ENCODE assay signal across 8 cellular contexts in genomic region chr1:58815069-58815679, GRCh38. TPM values are rescaled to one million over a fixed set of nuclear protein-coding genes. Genes with fewer than 3 reads are reported as not detected.
DNase-seq lines count a peak whose midpoint lies in the region; ATAC-seq and TF ChIP-seq lines count a peak whose summit lies in the region.

No MANE protein-coding gene starts in this region.

- H3K27ac ChIP-seq in RWPE1 (peak overlapping the region; percentile 96), left ventricle myocardium inferior (replicated peaks) (peak overlapping the region; percentile 96), psoas muscle (peak overlapping the region; percentile 97)

- H3K9me3 ChIP-seq in left ventricle myocardium inferior (replicated peaks), result no peaks in the 10 kb centered on the region
- H3K9me3 ChIP-seq in psoas muscle, result no peaks in the 10 kb centered on the region

- H3K27me3 ChIP-seq in left ventricle myocardium inferior (ENCODE audit: low read depth) (no peaks in the 10 kb centered on the region), psoas muscle (ENCODE audit: insufficient read depth in 3 of 3, low read length in 2 of 3) (no peaks in the 10 kb centered on the region)

- no peaks in the 10 kb centered on the region for H3K36me3 ChIP-seq in left ventricle myocardium inferior
- no peaks in the 10 kb centered on the region for H3K36me3 ChIP-seq in psoas muscle (ENCODE audit: insufficient read depth in 1 of 2, low read depth in 1 of 2)

- POLR2A ChIA-PET in RWPE1 (lab: Yijun Ruan, JAX; ENCODE audit: low non-redundant PET), result interaction anchor here (1.4 kb wide), 1 partner anchor 31 kb away, joined by 4 read pairs; the partner anchor contains the start of gene JUN

- H3K4me3 ChIP-seq in left ventricle myocardium inferior (peak overlapping the region; percentile 75), psoas muscle (peak overlapping the region; percentile 65)

- ATAC-seq in GM19035 (IDR thresholded peaks at IDR 0.05; ENCODE audit: unreplicated experiment), result peak; percentile 55
- ATAC-seq in HG03139 (IDR thresholded peaks at IDR 0.05; ENCODE audit: unreplicated experiment), result peak; percentile 61
- ATAC-seq in psoas muscle, result peak; percentile 64 to 79 (median 77)

- CTCF ChIA-PET in RWPE1 (lab: Yijun Ruan, JAX), result no interaction called here

- H3K4me1 ChIP-seq in left ventricle myocardium inferior, result peaks cover 46% of the 10 kb centered on the region
- no peaks in the 10 kb centered on the region for H3K4me1 ChIP-seq in psoas muscle

- intact Hi-C loops in left ventricle myocardium inferior (cut with micrococcal nuclease) (loop anchor here (10.0 kb wide), 1 partner anchor 80 kb away; no protein-coding TSS in a partner anchor), psoas muscle (cut with DNase I) (loop anchor here in 1 of 2 donors (1.0 to 5.0 kb wide), 3 partner anchors 30 to 87 kb away; no protein-coding TSS in a partner anchor)

- peak; percentile 70 for DNase-seq in AG08395 (ENCODE audit: low spot score)
- DNase-seq in RWPE1 (ENCODE audit: low spot score), result peak; percentile 72
- peak; percentile 95 for DNase-seq in amniotic epithelial cell (ENCODE audit: low read depth)
- peak; percentile 85 for DNase-seq in left ventricle myocardium inferior
- DNase-seq in psoas muscle, result peak; percentile 86 to 90
- no peak for DNase-seq in NCI-H187 treated with DMSO at 0.1 percent for 48 hours (lab: John Stamatoyannopoulos, UW)

- 23 to 36% (median 26%) methylated on average over 35 to 36 of the region's 36 CpGs for WGBS in psoas muscle, 3 donors

- TF ChIP-seq CTCF in RWPE1 (conservative IDR thresholded peaks at IDR 0.05; ENCODE audit: low read depth) (no peak), left ventricle myocardium inferior (IDR thresholded peaks at IDR 0.05; ENCODE audit: borderline replicate concordance) (no peak), psoas muscle (IDR thresholded peaks at IDR 0.05) (no peak)

RNA-seq across cellular contexts. Expression of gene JUN, which starts 31.3 kb away (rescaled TPM):
- total RNA-seq in left ventricle myocardium inferior (101 TPM), psoas muscle (100 to 1,000 TPM in 3 of 4 donors, 10 to 100 TPM in 1; 93.8 to 213 (median 164) TPM)
- polyA plus RNA-seq in psoas muscle, result 100 to 1,000 TPM in 1 of 3 donors, 10 to 100 TPM in 2; 40.1 to 137 (median 60.0) TPM
